ENCODE assay signal across 12 cellular contexts in the genomic region with DNA sequence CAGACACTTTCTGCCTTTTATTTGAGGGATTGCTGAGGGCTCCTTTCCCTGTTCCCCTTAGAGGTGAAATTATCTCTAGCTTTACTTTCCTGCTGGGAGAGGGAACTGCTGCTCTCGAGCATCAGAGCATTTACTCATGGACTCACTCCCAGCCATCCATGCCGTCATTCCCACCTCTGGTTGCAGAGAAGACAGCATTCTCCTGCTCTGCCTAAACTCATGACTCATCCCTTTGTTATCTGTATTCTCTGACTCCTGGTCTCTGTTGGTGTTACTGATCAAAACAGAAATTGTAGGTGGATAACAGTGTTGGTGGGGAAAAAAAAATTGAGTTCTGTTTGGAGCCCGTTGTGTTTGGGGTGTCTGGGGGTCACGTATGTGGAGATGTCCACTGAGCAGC.
DNase-seq lines count a peak whose midpoint lies in the region; FAIRE-seq and TF ChIP-seq lines count a peak whose summit lies in the region.
"Had no signal": no experiment of that assay in that cellular context is flagged by ENCODE, and none has a peak within 500 bp of the region (broad histone marks: within the 10 kb centered on the region; RNA-seq: fewer than 3 reads in every experiment).

No MANE protein-coding gene starts in this region.

- CTCF ChIA-PET in MCF 10A (lab: Yijun Ruan, JAX) (interaction anchor here (0.7 to 1.2 kb wide), 2 partner anchors 15 to 45 kb away, joined by 3 read pairs; no protein-coding TSS in a partner anchor), SK-N-SH (lab: Yijun Ruan, JAX) (interaction anchor here (1.0 to 1.1 kb wide), 2 partner anchors 96 to 193 kb away, joined by 3 to 4 read pairs; no protein-coding TSS in a partner anchor)

- no peak for TF ChIP-seq POLR2A in breast epithelium (IDR thresholded peaks at IDR 0.05)

- no peaks in the 10 kb centered on the region for H3K9me2 ChIP-seq in SK-N-SH

- H3K4me2 ChIP-seq in SK-N-SH: no peak overlapping the region

- peaks cover 13% of the 10 kb centered on the region for H3K4me1 Mint-ChIP-seq in MCF 10A (ENCODE audit: insufficient read depth, unreplicated experiment)

- POLR2A ChIA-PET in MCF 10A (lab: Yijun Ruan, JAX) (interaction anchor here (0.6 to 0.9 kb wide), 3 partner anchors 8 to 26 kb away, joined by 3 read pairs; no protein-coding TSS in a partner anchor), SK-N-SH (lab: Yijun Ruan, JAX) (interaction anchor here (0.9 to 1.5 kb wide), 2 partner anchors 159 to 191 kb away, joined by 3 to 5 read pairs; a partner anchor contains a TSS)

- no peaks in the 10 kb centered on the region for H3K4me1 ChIP-seq in breast epithelium
- H3K4me1 ChIP-seq in SK-N-SH (ENCODE audit: control insufficient read depth in 1 of 2, insufficient read depth in 2 of 2, low read depth in 1 of 2, low read length in 1 of 2): peaks cover 0 to 59% of the 10 kb centered on the region in 2 experiments; a peak in 2 of 4 replicates
- no peaks in the 10 kb centered on the region for H3K4me1 ChIP-seq in left ventricle myocardium inferior
- H3K4me1 ChIP-seq: sigmoid colon had no signal

- peaks cover 6% of the 10 kb centered on the region for H3F3A ChIP-seq in SK-N-SH (replicated peaks; ENCODE audit: insufficient read depth)

- no peak overlapping the region for H2AFZ ChIP-seq in SK-N-SH (ENCODE audit: low read depth)

- no peak overlapping the region for H3K9ac ChIP-seq in SK-N-SH

- DNase-seq in MCF 10A (ENCODE audit: unreplicated experiment) (peak; percentile 74), breast epithelium (ENCODE audit: low spot score in 2 of 2) (no peak), SK-N-SH (no peak), fibroblast of peridontal ligament (ENCODE audit: extremely low read depth) (peak; percentile 60), urothelium cell line (ENCODE audit: low spot score) (peak; percentile 86), globus pallidus (ENCODE audit: low spot score) (no peak), iPS-NIHi11 (ENCODE audit: low spot score) (no peak), left ventricle myocardium inferior (no peak)
- DNase-seq: activated CD8-positive, alpha-beta memory T cell treated with anti-CD3 and anti-CD28 coated beads, Interleukin-2, amount 50 U/mL, for 48 hours; NCI-H1048; sigmoid colon had no signal

- TF ChIP-seq EP300 in SK-N-SH (IDR thresholded peaks at IDR 0.05; ENCODE audit: borderline replicate concordance in 1 of 2, low read depth in 1 of 2, low read length in 1 of 2): peak; percentile 21 to 57; a peak in 2 of 4 replicates

- H3K9me3 Mint-ChIP-seq in MCF 10A (ENCODE audit: unreplicated experiment): no peaks in the 10 kb centered on the region

- H3K4me3 ChIP-seq in breast epithelium: no peak overlapping the region
- H3K4me3 ChIP-seq in SK-N-SH (ENCODE audit: low read depth in 2 of 2, low read length in 1 of 2): no peak overlapping the region
- no peak overlapping the region for H3K4me3 ChIP-seq in left ventricle myocardium inferior
- H3K4me3 ChIP-seq: sigmoid colon had no signal

- BruUV-seq in MCF 10A (replicated peaks; lab: Mats Ljungman, UMichigan): no TSS peak

- H3K27ac Mint-ChIP-seq in MCF 10A (ENCODE audit: low read depth, unreplicated experiment): no peak overlapping the region
- H3K27ac Mint-ChIP-seq: mesothelial cell of epicardium had no signal

- TF ChIP-seq RAD21 in SK-N-SH (IDR thresholded peaks at IDR 0.05; ENCODE audit: low read length): no peak

- TF ChIP-seq CTCF in MCF 10A (IDR thresholded peaks at IDR 0.05; ENCODE audit: unreplicated experiment) (no peak), breast epithelium (IDR thresholded peaks at IDR 0.05) (no peak), SK-N-SH (IDR thresholded peaks at IDR 0.05) (no peak), left ventricle myocardium inferior (IDR thresholded peaks at IDR 0.05; ENCODE audit: borderline replicate concordance) (no peak)

- no peaks in the 10 kb centered on the region for H3K36me3 ChIP-seq in breast epithelium
- no peaks in the 10 kb centered on the region for H3K36me3 ChIP-seq in SK-N-SH (replicated peaks in 1 of 2; ENCODE audit: control insufficient read depth in 1 of 2, insufficient read depth in 2 of 2, low read length in 1 of 2)
- no peaks in the 10 kb centered on the region for H3K36me3 ChIP-seq in left ventricle myocardium inferior
- H3K36me3 ChIP-seq: sigmoid colon had no signal

- FAIRE-seq in urothelium cell line (lab: Jason Lieb, UNC): peak; percentile 93

- 16% methylated on average over 4 of the region's 4 CpGs for WGBS in SK-N-SH (ENCODE audit: low lambda C conversion rate)

- H3K27ac ChIP-seq in breast epithelium (no peak overlapping the region), SK-N-SH (ENCODE audit: low read depth in 2 of 2, low read length in 1 of 2) (peak overlapping the region; percentile 84 to 100), left ventricle myocardium inferior (replicated peaks) (no peak overlapping the region)
- H3K27ac ChIP-seq: sigmoid colon had no signal

- H3K9me3 ChIP-seq in breast epithelium (peaks cover 5% of the 10 kb centered on the region in 2 donors), SK-N-SH (no peaks in the 10 kb centered on the region), left ventricle myocardium inferior (replicated peaks) (peaks cover 18% of the 10 kb centered on the region)

- H3K27me3 ChIP-seq in breast epithelium (no peaks in the 10 kb centered on the region), SK-N-SH (ENCODE audit: insufficient read depth) (no peaks in the 10 kb centered on the region), left ventricle myocardium inferior (ENCODE audit: low read depth) (peaks cover 37% of the 10 kb centered on the region)

- intact Hi-C loops in MCF 10A (cut with micrococcal nuclease): no loop called here
- intact Hi-C loops in breast epithelium (cut with DNase I; ENCODE audit: low total_unique reads): no loop called here
- intact Hi-C loops in left ventricle myocardium inferior (cut with micrococcal nuclease): no loop called here

- no peaks in the 10 kb centered on the region for H3K27me3 Mint-ChIP-seq in MCF 10A (ENCODE audit: insufficient read depth, unreplicated experiment)

- H4K20me1 ChIP-seq in SK-N-SH (ENCODE audit: insufficient read depth): no peaks in the 10 kb centered on the region

- no peak overlapping the region for H3K4me3 Mint-ChIP-seq in MCF 10A (ENCODE audit: unreplicated experiment)
- H3K4me3 Mint-ChIP-seq: mesothelial cell of epicardium had no signal

- H3K79me2 ChIP-seq in SK-N-SH (ENCODE audit: insufficient read depth): no peaks in the 10 kb centered on the region

- no peaks in the 10 kb centered on the region for H3K36me3 Mint-ChIP-seq in MCF 10A (ENCODE audit: insufficient read depth, unreplicated experiment)
- H3K36me3 Mint-ChIP-seq: mesothelial cell of epicardium had no signal

TF ChIP-seq in SK-N-SH, 30 proteins besides CTCF, POLR2A, EP300 and RAD21 (continues in another document):
- TF ChIP-seq, protein P1, sequence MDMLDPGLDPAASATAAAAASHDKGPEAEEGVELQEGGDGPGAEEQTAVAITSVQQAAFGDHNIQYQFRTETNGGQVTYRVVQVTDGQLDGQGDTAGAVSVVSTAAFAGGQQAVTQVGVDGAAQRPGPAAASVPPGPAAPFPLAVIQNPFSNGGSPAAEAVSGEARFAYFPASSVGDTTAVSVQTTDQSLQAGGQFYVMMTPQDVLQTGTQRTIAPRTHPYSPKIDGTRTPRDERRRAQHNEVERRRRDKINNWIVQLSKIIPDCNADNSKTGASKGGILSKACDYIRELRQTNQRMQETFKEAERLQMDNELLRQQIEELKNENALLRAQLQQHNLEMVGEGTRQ (IDR thresholded peaks at IDR 0.05; ENCODE audit: borderline replicate concordance, low read depth, low read length): no peak
- TF ChIP-seq JUND (IDR thresholded peaks at IDR 0.05) (peak; percentile 83), YY1 (IDR thresholded peaks at IDR 0.05; ENCODE audit: low read depth) (no peak), FOXJ3 (CRISPR knock-in tag; IDR thresholded peaks at IDR 0.05) (no peak), FOSL2 (IDR thresholded peaks at IDR 0.05; ENCODE audit: borderline replicate concordance, low read depth) (peak; percentile 77; the same call in 1 of the 2 replicates), SMC3 (IDR thresholded peaks at IDR 0.05; ENCODE audit: low read depth, low read length) (no peak), CHD2 (IDR thresholded peaks at IDR 0.05; ENCODE audit: low read length, partially characterized antibody) (no peak), RXRA (IDR thresholded peaks at IDR 0.05; ENCODE audit: borderline replicate concordance, low read depth) (no peak), ELF1 (IDR thresholded peaks at IDR 0.05) (no peak), TCF12 (IDR thresholded peaks at IDR 0.05) (peak; percentile 77), GATA2 (CRISPR knock-in tag; IDR thresholded peaks at IDR 0.05) (no peak), MEF2A (IDR thresholded peaks at IDR 0.05; ENCODE audit: borderline replicate concordance, low read depth) (no peak), TEAD4 (IDR thresholded peaks at IDR 0.05; ENCODE audit: borderline replicate concordance, insufficient read depth) (no peak), GABPA (IDR thresholded peaks at IDR 0.05; ENCODE audit: low read depth) (no peak)
- TF ChIP-seq, protein P2, sequence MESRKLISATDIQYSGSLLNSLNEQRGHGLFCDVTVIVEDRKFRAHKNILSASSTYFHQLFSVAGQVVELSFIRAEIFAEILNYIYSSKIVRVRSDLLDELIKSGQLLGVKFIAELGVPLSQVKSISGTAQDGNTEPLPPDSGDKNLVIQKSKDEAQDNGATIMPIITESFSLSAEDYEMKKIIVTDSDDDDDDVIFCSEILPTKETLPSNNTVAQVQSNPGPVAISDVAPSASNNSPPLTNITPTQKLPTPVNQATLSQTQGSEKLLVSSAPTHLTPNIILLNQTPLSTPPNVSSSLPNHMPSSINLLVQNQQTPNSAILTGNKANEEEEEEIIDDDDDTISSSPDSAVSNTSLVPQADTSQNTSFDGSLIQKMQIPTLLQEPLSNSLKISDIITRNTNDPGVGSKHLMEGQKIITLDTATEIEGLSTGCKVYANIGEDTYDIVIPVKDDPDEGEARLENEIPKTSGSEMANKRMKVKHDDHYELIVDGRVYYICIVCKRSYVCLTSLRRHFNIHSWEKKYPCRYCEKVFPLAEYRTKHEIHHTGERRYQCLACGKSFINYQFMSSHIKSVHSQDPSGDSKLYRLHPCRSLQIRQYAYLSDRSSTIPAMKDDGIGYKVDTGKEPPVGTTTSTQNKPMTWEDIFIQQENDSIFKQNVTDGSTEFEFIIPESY (IDR thresholded peaks at IDR 0.05; ENCODE audit: borderline replicate concordance, low read depth): no peak
- TF ChIP-seq, protein P3, sequence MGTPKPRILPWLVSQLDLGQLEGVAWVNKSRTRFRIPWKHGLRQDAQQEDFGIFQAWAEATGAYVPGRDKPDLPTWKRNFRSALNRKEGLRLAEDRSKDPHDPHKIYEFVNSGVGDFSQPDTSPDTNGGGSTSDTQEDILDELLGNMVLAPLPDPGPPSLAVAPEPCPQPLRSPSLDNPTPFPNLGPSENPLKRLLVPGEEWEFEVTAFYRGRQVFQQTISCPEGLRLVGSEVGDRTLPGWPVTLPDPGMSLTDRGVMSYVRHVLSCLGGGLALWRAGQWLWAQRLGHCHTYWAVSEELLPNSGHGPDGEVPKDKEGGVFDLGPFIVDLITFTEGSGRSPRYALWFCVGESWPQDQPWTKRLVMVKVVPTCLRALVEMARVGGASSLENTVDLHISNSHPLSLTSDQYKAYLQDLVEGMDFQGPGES (IDR thresholded peaks at IDR 0.05; ENCODE audit: low read depth, low read length): no peak

Comparison
In these comparisons a context has a peak if more than half of its experiments do, and no peak if none do; other contexts are left out.
1. DNase-seq: peak in MCF 10A (single experiment), fibroblast of peridontal ligament (single experiment) and urothelium cell line (single experiment); none in breast epithelium (0 of 2), SK-N-SH (single experiment), globus pallidus (single experiment), iPS-NIHi11 (single experiment) and left ventricle myocardium inferior (single experiment).
2. H3K27ac ChIP-seq: peak in SK-N-SH (2 of 2); none in breast epithelium (0 of 2) and left ventricle myocardium inferior (single experiment).